10 cellular contexts compared by ENCODE assay signal in the genomic region with DNA sequence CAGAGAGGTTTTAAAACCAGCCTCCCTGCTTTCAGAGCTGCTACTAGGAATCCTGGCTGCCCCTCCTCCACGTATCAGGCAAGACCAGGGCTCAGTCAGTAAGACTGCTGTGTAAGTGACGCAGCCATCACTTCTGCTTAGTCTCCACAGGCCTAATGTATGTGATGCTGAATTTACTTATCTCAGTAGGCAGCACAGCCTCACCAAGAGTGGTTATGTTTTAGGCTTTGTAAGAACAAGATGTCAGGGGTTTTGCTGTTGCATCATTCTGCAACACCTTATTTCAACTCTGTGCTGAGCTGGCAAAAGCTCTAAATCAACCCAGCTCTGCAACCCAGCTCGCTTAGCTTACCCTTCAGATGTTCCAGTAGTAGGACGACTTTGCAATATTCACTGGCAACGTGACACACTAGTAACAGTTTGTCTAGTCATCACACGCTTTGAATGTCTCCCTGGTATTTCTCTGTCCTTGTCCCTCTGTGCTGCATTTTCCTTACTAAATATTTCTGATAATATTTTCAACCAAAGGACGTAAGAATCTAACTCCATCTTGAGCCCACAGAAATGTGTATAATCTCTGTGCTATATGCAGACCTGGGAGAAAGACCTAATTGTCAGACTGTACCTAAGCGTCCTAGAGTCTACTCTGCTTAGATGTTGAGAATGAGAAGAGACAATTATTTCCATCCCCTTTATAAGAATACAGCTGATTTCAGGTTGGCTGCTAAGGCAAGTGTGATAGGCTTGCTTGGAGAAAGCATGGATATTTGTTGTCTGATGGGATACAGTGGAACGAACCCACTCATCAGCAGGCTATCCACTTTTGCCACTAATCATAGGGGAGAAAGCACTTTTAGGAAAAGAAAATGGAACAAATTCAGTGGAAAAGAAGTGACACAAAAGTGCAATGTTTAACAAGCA.
DNase-seq lines count a peak whose midpoint lies in the region; ATAC-seq and TF ChIP-seq lines count a peak whose summit lies in the region.
"Had no signal": no experiment of that assay in that cellular context is flagged by ENCODE, and none has a peak within 500 bp of the region (broad histone marks: within the 10 kb centered on the region; RNA-seq: fewer than 3 reads in every experiment).

No MANE protein-coding gene starts in this region.

- TF ChIP-seq CTCF in AG04449 (IDR thresholded peaks at IDR 0.05; ENCODE audit: insufficient read depth, low read length, missing control alignments) (no peak), NB4 (IDR thresholded peaks at IDR 0.05; ENCODE audit: low read depth, low read length) (no peak)

- DNase-seq in AG04449 (ENCODE audit: low read depth, low spot score) (peak; percentile 53), NB4 (ENCODE audit: low read depth) (peak; percentile 6), ecto neural progenitor cell (ENCODE audit: low spot score) (peak; percentile 54), iPS-NIHi7 (ENCODE audit: extremely low spot score) (peak; percentile 57), DMS 273 (lab: John Stamatoyannopoulos, UW; ENCODE audit: unreplicated experiment) (no peak), NCI-H1092 (lab: John Stamatoyannopoulos, UW) (no peak)
- DNase-seq: NCI-H187 treated with DMSO at 0.1 percent for 48 hours had no signal

- TF ChIP-seq POLR2A in NB4 (IDR thresholded peaks at IDR 0.05; ENCODE audit: extremely low read depth, insufficient read length) = no peak

- no peak for ATAC-seq in GM18517 (IDR thresholded peaks at IDR 0.05; ENCODE audit: unreplicated experiment)
- no peak for ATAC-seq in GM18868 (IDR thresholded peaks at IDR 0.05; ENCODE audit: unreplicated experiment)

- POLR2A ChIA-PET in AG04449 (lab: Yijun Ruan, JAX) = interaction anchor here (1.1 to 1.4 kb wide), 2 partner anchors 9 to 11 kb away, joined by 3 to 5 read pairs; no protein-coding TSS in a partner anchor

- H3K4me3 ChIP-seq in AG04449 (ENCODE audit: low read depth, low read length) (no peak overlapping the region), NB4 (ENCODE audit: low read depth, low read length) (no peak overlapping the region)
- H3K4me3 ChIP-seq: BLaER1 treated with 17β-estradiol and CSF1 and Interleukin-3, amounts not matched to agents 10 nM and 100 nM had no signal

- CTCF ChIA-PET in AG04449 (lab: Yijun Ruan, JAX) = interaction anchor here (1.0 to 8.9 kb wide), 11 partner anchors 8 to 123 kb away, joined by 3 to 105 read pairs (median 4); no protein-coding TSS in a partner anchor

Comparison
In these comparisons a context has a peak if more than half of its experiments do, and no peak if none do; other contexts are left out.
1. DNase-seq: peak in AG04449 (single experiment), NB4 (single experiment), ecto neural progenitor cell (single experiment) and iPS-NIHi7 (single experiment); none in DMS 273 (single experiment) and NCI-H1092 (single experiment).